13 cellular contexts compared by ENCODE assay signal in the genomic region with DNA sequence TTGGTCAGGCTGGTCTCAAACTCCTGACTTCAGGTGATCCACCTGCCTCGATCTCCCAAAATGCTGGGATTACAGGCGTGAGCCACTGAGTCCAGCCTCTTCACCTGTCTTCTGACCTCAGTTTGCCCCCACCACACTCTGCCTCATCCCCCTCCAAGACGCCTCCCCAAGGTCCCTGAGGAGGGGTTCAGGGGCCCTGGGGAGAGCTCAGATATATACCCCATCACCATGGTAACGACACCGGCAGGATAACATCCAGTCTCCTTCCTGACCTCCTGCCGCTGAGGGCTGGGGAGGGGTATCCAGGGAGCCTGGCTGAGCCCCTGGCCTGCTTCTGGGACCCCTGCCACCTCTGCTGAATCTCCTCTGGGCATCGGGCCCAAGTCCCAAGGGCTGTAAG. TPM values are rescaled to one million over a fixed set of nuclear protein-coding genes. Genes with fewer than 3 reads are reported as not detected.
DNase-seq lines count a peak whose midpoint lies in the region; ATAC-seq, FAIRE-seq and TF ChIP-seq lines count a peak whose summit lies in the region.
"Had no signal": no experiment of that assay in that cellular context is flagged by ENCODE, and none has a peak within 500 bp of the region (broad histone marks: within the 10 kb centered on the region; RNA-seq: fewer than 3 reads in every experiment).

No MANE protein-coding gene starts in this region.

- TF ChIP-seq CTCF in natural killer cell (IDR thresholded peaks at IDR 0.05) (no peak), K562 (IDR thresholded peaks at IDR 0.05 in 2 of 3, conservative IDR thresholded peaks at IDR 0.05 in 1 of 3; ENCODE audit: insufficient read depth in 2 of 3, low read depth in 1 of 3, low read length in 3 of 3) (no peak), neural progenitor cell (IDR thresholded peaks at IDR 0.05) (no peak)

- H2AFZ ChIP-seq in K562 (ENCODE audit: low read depth, low read length), result no peak overlapping the region
- H2AFZ ChIP-seq in neural progenitor cell (replicated peaks), result no peak overlapping the region

- no peaks in the 10 kb centered on the region for H3K9me3 Mint-ChIP-seq in natural killer cell treated with Interleukin-12 subunit alpha and Interleukin-12 subunit beta and Interleukin-15 and Interleukin-18, amount 100 ng/mL, for 72 hours
- H3K9me3 Mint-ChIP-seq in natural killer cell (no peaks in the 10 kb centered on the region), neural progenitor cell (no peaks in the 10 kb centered on the region)
- H3K9me3 Mint-ChIP-seq in stimulated activated naive B cell treated with anti-CD40 and anti-IgM and Interleukin-4, amounts not matched to agents 10 μg/mL and 1 μg/mL and 100 μg/mL, for 72 hours, result no peaks in the 10 kb centered on the region
- H3K9me3 Mint-ChIP-seq in T-helper 2 cell treated with Interferon-gamma antibody and Interleukin-4, amounts not matched to agents 5 μg/mL and 100 μg/mL, for 36 hours, result no peaks in the 10 kb centered on the region
- H3K9me3 Mint-ChIP-seq: CD8-positive, alpha-beta memory T cell had no signal

- no peak for FAIRE-seq in K562 (lab: Jason Lieb, UNC)
- FAIRE-seq: A204.1 had no signal

- no peaks in the 10 kb centered on the region for H3K36me3 ChIP-seq in K562 (ENCODE audit: control insufficient read depth, insufficient read depth, low read length)
- no peaks in the 10 kb centered on the region for H3K36me3 ChIP-seq in neural progenitor cell

- BruUV-seq in K562 (replicated peaks; lab: Mats Ljungman, UMichigan), result no TSS peak

- intact Hi-C loops in natural killer cell (cut with micrococcal nuclease), result no loop called here
- intact Hi-C loops in K562 (cut with micrococcal nuclease), result loop anchor here (1.0 kb wide), 1 partner anchor 11 kb away; no protein-coding TSS in a partner anchor

- H3K4me2 ChIP-seq in K562 (ENCODE audit: insufficient read depth, low read length) (no peak overlapping the region), neural progenitor cell (no peak overlapping the region)

- H3K9me1 ChIP-seq in K562 (ENCODE audit: control insufficient read depth, insufficient read depth, low read length), result no peaks in the 10 kb centered on the region

- TF ChIP-seq POLR2A in K562 (conservative IDR thresholded peaks at IDR 0.05), result no peak

- no peak for DNase-seq in natural killer cell treated with Interleukin-12 subunit alpha and Interleukin-12 subunit beta and Interleukin-15 and Interleukin-18, amount 100 ng/mL, for 72 hours (ENCODE audit: low spot score)
- no peak for DNase-seq in natural killer cell
- DNase-seq in K562 (ENCODE audit: extremely low read depth in 1 of 4, low spot score in 3 of 4), result no peak
- DNase-seq in neural progenitor cell (ENCODE audit: low spot score), result no peak
- DNase-seq in stimulated activated naive B cell treated with anti-CD40 and anti-IgM and Interleukin-4, amounts not matched to agents 10 μg/mL and 1 μg/mL and 100 μg/mL, for 72 hours, result no peak
- no peak for DNase-seq in T-helper 2 cell treated with Interferon-gamma antibody and Interleukin-4, amounts not matched to agents 5 μg/mL and 100 μg/mL, for 36 hours (ENCODE audit: low spot score)
- no peak for DNase-seq in amniotic stem cell (lab: John Stamatoyannopoulos, UW)
- no peak for DNase-seq in mucosa of gallbladder (ENCODE audit: low spot score)
- DNase-seq: GF-D8 had no signal

- no peaks in the 10 kb centered on the region for H3K9me3 ChIP-seq in K562 (replicated peaks; ENCODE audit: control insufficient read depth, insufficient read depth, low read depth, low read length)
- H3K9me3 ChIP-seq in neural progenitor cell (ENCODE audit: low read depth), result no peaks in the 10 kb centered on the region
- H3K9me3 ChIP-seq: Caco-2 had no signal

- in situ Hi-C loops in K562 (cut with MboI), result no loop called here

- WGBS in K562 (ENCODE audit: insufficient coverage, low coverage, missing lambda C conversion rate), result 14% methylated on average over 6 of the region's 7 CpGs

- H4K20me1 ChIP-seq in K562 (replicated peaks; ENCODE audit: control insufficient read depth, insufficient read depth, low read length) (no peaks in the 10 kb centered on the region), neural progenitor cell (ENCODE audit: low read depth) (no peaks in the 10 kb centered on the region)

- POLR2A ChIA-PET in K562 (lab: Yijun Ruan, JAX), result interaction anchor here (0.6 to 1.1 kb wide), 6 partner anchors 10 to 385 kb away, joined by 3 to 4 read pairs (median 3); no protein-coding TSS in a partner anchor

- H3K27ac Mint-ChIP-seq in natural killer cell treated with Interleukin-12 subunit alpha and Interleukin-12 subunit beta and Interleukin-15 and Interleukin-18, amount 100 ng/mL, for 72 hours, result no peak overlapping the region
- H3K27ac Mint-ChIP-seq in natural killer cell (no peak overlapping the region), neural progenitor cell (no peak overlapping the region)
- H3K27ac Mint-ChIP-seq in stimulated activated naive B cell treated with anti-CD40 and anti-IgM and Interleukin-4, amounts not matched to agents 10 μg/mL and 1 μg/mL and 100 μg/mL, for 72 hours, result peak overlapping the region; percentile 66
- H3K27ac Mint-ChIP-seq in T-helper 2 cell treated with Interferon-gamma antibody and Interleukin-4, amounts not matched to agents 5 μg/mL and 100 μg/mL, for 36 hours, result no peak overlapping the region

- H3K9ac ChIP-seq in K562 (ENCODE audit: insufficient read depth in 1 of 2, low read depth in 2 of 2, low read length in 2 of 2), result peak overlapping the region in 1 of 2 experiments; percentile 54; a peak in 1 of 4 replicates
- no peak overlapping the region for H3K9ac ChIP-seq in neural progenitor cell

- CTCF ChIA-PET in K562 (lab: Yijun Ruan, JAX; ENCODE audit: low intra/inter-chr PET ratio), result interaction anchor here (0.6 to 3.0 kb wide), 8 partner anchors 10 to 1553 kb away, joined by 3 to 12 read pairs (median 3); no protein-coding TSS in a partner anchor

- H3K4me3 Mint-ChIP-seq in natural killer cell treated with Interleukin-12 subunit alpha and Interleukin-12 subunit beta and Interleukin-15 and Interleukin-18, amount 100 ng/mL, for 72 hours, result peak overlapping the region; percentile 56
- H3K4me3 Mint-ChIP-seq in natural killer cell (no peak overlapping the region), neural progenitor cell (peak overlapping the region; percentile 33)
- peak overlapping the region in 1 of 2 donors; percentile 37 for H3K4me3 Mint-ChIP-seq in stimulated activated naive B cell treated with anti-CD40 and anti-IgM and Interleukin-4, amounts not matched to agents 10 μg/mL and 1 μg/mL and 100 μg/mL, for 72 hours
- H3K4me3 Mint-ChIP-seq in T-helper 2 cell treated with Interferon-gamma antibody and Interleukin-4, amounts not matched to agents 5 μg/mL and 100 μg/mL, for 36 hours, result no peak overlapping the region

- peaks cover 0 to 4% of the 10 kb centered on the region in 2 donors for H3K27me3 Mint-ChIP-seq in natural killer cell treated with Interleukin-12 subunit alpha and Interleukin-12 subunit beta and Interleukin-15 and Interleukin-18, amount 100 ng/mL, for 72 hours
- H3K27me3 Mint-ChIP-seq in natural killer cell (ENCODE audit: low read depth in 2 of 2) (peaks cover 4 to 10% of the 10 kb centered on the region in 2 donors), neural progenitor cell (ENCODE audit: insufficient read depth, low read depth) (peaks cover 6% of the 10 kb centered on the region)
- H3K27me3 Mint-ChIP-seq in stimulated activated naive B cell treated with anti-CD40 and anti-IgM and Interleukin-4, amounts not matched to agents 10 μg/mL and 1 μg/mL and 100 μg/mL, for 72 hours, result peaks cover 11 to 13% of the 10 kb centered on the region in 2 donors
- peaks cover 9% of the 10 kb centered on the region for H3K27me3 Mint-ChIP-seq in T-helper 2 cell treated with Interferon-gamma antibody and Interleukin-4, amounts not matched to agents 5 μg/mL and 100 μg/mL, for 36 hours (ENCODE audit: low read depth)

- H3K79me2 ChIP-seq in K562 (ENCODE audit: control insufficient read depth, insufficient read depth, low read length) (no peaks in the 10 kb centered on the region), neural progenitor cell (ENCODE audit: low read depth) (no peaks in the 10 kb centered on the region)

- no peak for ATAC-seq in natural killer cell treated with Interleukin-12 subunit alpha and Interleukin-12 subunit beta and Interleukin-15 and Interleukin-18, amount 100 ng/mL, for 72 hours
- no peak for ATAC-seq in natural killer cell
- ATAC-seq in K562, result no peak
- ATAC-seq in stimulated activated naive B cell treated with anti-CD40 and anti-IgM and Interleukin-4, amounts not matched to agents 10 μg/mL and 1 μg/mL and 100 μg/mL, for 72 hours (replicated peaks), result no peak

- peaks cover 3 to 21% of the 10 kb centered on the region in 2 experiments; a peak in 4 of 5 replicates for H3K27me3 ChIP-seq in K562 (ENCODE audit: control insufficient read depth in 2 of 2, insufficient read depth in 2 of 2, low read length in 2 of 2)
- H3K27me3 ChIP-seq in neural progenitor cell, result peaks cover 39% of the 10 kb centered on the region

- H3K4me3 ChIP-seq in K562, result no peak overlapping the region
- H3K4me3 ChIP-seq in neural progenitor cell, result no peak overlapping the region

- no peak for TF ChIP-seq EP300 in K562 (IDR thresholded peaks at IDR 0.05; ENCODE audit: low read length)

- no peaks in the 10 kb centered on the region for H3K36me3 Mint-ChIP-seq in natural killer cell treated with Interleukin-12 subunit alpha and Interleukin-12 subunit beta and Interleukin-15 and Interleukin-18, amount 100 ng/mL, for 72 hours
- no peaks in the 10 kb centered on the region for H3K36me3 Mint-ChIP-seq in natural killer cell
- no peaks in the 10 kb centered on the region for H3K36me3 Mint-ChIP-seq in neural progenitor cell
- no peaks in the 10 kb centered on the region for H3K36me3 Mint-ChIP-seq in stimulated activated naive B cell treated with anti-CD40 and anti-IgM and Interleukin-4, amounts not matched to agents 10 μg/mL and 1 μg/mL and 100 μg/mL, for 72 hours
- no peaks in the 10 kb centered on the region for H3K36me3 Mint-ChIP-seq in T-helper 2 cell treated with Interferon-gamma antibody and Interleukin-4, amounts not matched to agents 5 μg/mL and 100 μg/mL, for 36 hours (ENCODE audit: low read depth)
- H3K36me3 Mint-ChIP-seq: CD8-positive, alpha-beta memory T cell had no signal

- no peak for TF ChIP-seq RAD21 in K562 (CRISPR knock-in tag; conservative IDR thresholded peaks at IDR 0.05 in 1 of 2, IDR thresholded peaks at IDR 0.05 in 1 of 2)

- H3K27ac ChIP-seq in K562 (ENCODE audit: extremely low read depth, low read depth, low read length), result no peak overlapping the region
- no peak overlapping the region for H3K27ac ChIP-seq in neural progenitor cell
- H3K27ac ChIP-seq: HL-60 had no signal

- H3K4me1 ChIP-seq in K562 (replicated peaks in 1 of 2; ENCODE audit: control insufficient read depth in 2 of 2, insufficient read depth in 2 of 2, low read length in 2 of 2) (peaks cover 4 to 14% of the 10 kb centered on the region in 2 experiments; a peak in 4 of 5 replicates), neural progenitor cell (peaks cover 3% of the 10 kb centered on the region)
- H3K4me1 ChIP-seq: Caco-2 had no signal

- H3K4me1 Mint-ChIP-seq in natural killer cell treated with Interleukin-12 subunit alpha and Interleukin-12 subunit beta and Interleukin-15 and Interleukin-18, amount 100 ng/mL, for 72 hours (ENCODE audit: low read depth in 2 of 2), result peaks cover 0 to 11% of the 10 kb centered on the region in 2 donors
- peaks cover 7 to 13% of the 10 kb centered on the region in 2 donors for H3K4me1 Mint-ChIP-seq in natural killer cell
- peaks cover 22% of the 10 kb centered on the region for H3K4me1 Mint-ChIP-seq in neural progenitor cell
- peaks cover 17 to 24% of the 10 kb centered on the region in 2 donors for H3K4me1 Mint-ChIP-seq in stimulated activated naive B cell treated with anti-CD40 and anti-IgM and Interleukin-4, amounts not matched to agents 10 μg/mL and 1 μg/mL and 100 μg/mL, for 72 hours
- peaks cover 4% of the 10 kb centered on the region for H3K4me1 Mint-ChIP-seq in T-helper 2 cell treated with Interferon-gamma antibody and Interleukin-4, amounts not matched to agents 5 μg/mL and 100 μg/mL, for 36 hours (ENCODE audit: low read depth)

- H3F3A ChIP-seq in neural progenitor cell (ENCODE audit: low read depth), result no peaks in the 10 kb centered on the region

RNA-seq across cellular contexts. Expression of gene PSD2, which starts 19.7 kb away (rescaled TPM):
- not detected for total RNA-seq in natural killer cell treated with Interleukin-12 subunit alpha and Interleukin-12 subunit beta and Interleukin-15 and Interleukin-18, amount 100 ng/mL, for 72 hours
- total RNA-seq in natural killer cell, result 1 to 10 TPM; 1.3 to 2.5 (median 1.3) TPM
- 0.09 TPM in 2 replicates for total RNA-seq in K562 (2011; cell fraction: chromatin; rRNA removed; ENCODE audit: low replicate concordance)
- total RNA-seq in K562 (2011; cell fraction: nucleolus; rRNA removed), result under 0.01 TPM in 1 of 2 replicates, not detected in the other
- total RNA-seq in K562 (2011; cell fraction: nucleoplasm; rRNA removed), result not detected in 2 replicates
- 0.09 TPM in 1 of 2 replicates, not detected in the other for total RNA-seq in K562 (2014; rRNA removed)
- not detected in 2 replicates for total RNA-seq in K562 (2014; rRNA removed; fragmentation: Illumina TruSeq; extraction: Trizol)
- not detected in 2 replicates for total RNA-seq in K562 (2015; rRNA removed; fragmentation: Illumina TruSeq; extraction: Trizol)
- 0.04 and 0.07 TPM in 2 replicates for total RNA-seq in K562 (2021)
- polyA plus RNA-seq in K562 (2011; rRNA removed), result 0.04 and 0.11 TPM in 2 replicates
- polyA plus RNA-seq in K562 (2011; cell fraction: cytosol; rRNA removed), result 0.09 TPM in 1 of 2 replicates, not detected in the other
- 0.18 and 0.29 TPM in 2 replicates for polyA plus RNA-seq in K562 (2011; cell fraction: nucleus; rRNA removed)
- polyA plus RNA-seq in K562 (2012), result 0.01 and 0.06 TPM in 2 replicates
- polyA plus RNA-seq in K562 (2014; fragmentation: Illumina TruSeq; extraction: Trizol), result 0.01 TPM in 1 of 2 replicates, not detected in the other
- polyA plus RNA-seq in K562 (2014; fragmentation: Nextera tagmentation; extraction: Ambion mirVana), result not detected
- 0.01 TPM in 1 of 2 replicates, not detected in the other for polyA plus RNA-seq in K562 (2014; rRNA removed)
- polyA minus RNA-seq in K562 (2011; rRNA and poly(A)+ RNA removed), result 0.03 TPM in 1 of 2 replicates, not detected in the other
- not detected in 2 replicates for polyA minus RNA-seq in K562 (2011; cell fraction: cytosol; rRNA and poly(A)+ RNA removed)
- polyA minus RNA-seq in K562 (2011; cell fraction: nucleus; rRNA and poly(A)+ RNA removed), result 0.11 TPM in 1 of 2 replicates, not detected in the other
- 0.09 and 0.53 TPM in 2 replicates for total RNA-seq in neural progenitor cell (ENCODE audit: low replicate concordance)
- total RNA-seq in mucosa of gallbladder, result 0.23 TPM
- total RNA-seq: CD8-positive, alpha-beta memory T cell had no signal

Comparison
In these comparisons a context has a peak if more than half of its experiments do, and no peak if none do; other contexts are left out.
1. H3K4me3 Mint-ChIP-seq: peak in natural killer cell treated with Interleukin-12 subunit alpha and Interleukin-12 subunit beta and Interleukin-15 and Interleukin-18, amount 100 ng/mL, for 72 hours (single experiment) and neural progenitor cell (single experiment); none in natural killer cell (single experiment) and T-helper 2 cell treated with Interferon-gamma antibody and Interleukin-4, amounts not matched to agents 5 μg/mL and 100 μg/mL, for 36 hours (single experiment).